Comparison of ENCODE assay signal across 8 cellular contexts in the genomic region with DNA sequence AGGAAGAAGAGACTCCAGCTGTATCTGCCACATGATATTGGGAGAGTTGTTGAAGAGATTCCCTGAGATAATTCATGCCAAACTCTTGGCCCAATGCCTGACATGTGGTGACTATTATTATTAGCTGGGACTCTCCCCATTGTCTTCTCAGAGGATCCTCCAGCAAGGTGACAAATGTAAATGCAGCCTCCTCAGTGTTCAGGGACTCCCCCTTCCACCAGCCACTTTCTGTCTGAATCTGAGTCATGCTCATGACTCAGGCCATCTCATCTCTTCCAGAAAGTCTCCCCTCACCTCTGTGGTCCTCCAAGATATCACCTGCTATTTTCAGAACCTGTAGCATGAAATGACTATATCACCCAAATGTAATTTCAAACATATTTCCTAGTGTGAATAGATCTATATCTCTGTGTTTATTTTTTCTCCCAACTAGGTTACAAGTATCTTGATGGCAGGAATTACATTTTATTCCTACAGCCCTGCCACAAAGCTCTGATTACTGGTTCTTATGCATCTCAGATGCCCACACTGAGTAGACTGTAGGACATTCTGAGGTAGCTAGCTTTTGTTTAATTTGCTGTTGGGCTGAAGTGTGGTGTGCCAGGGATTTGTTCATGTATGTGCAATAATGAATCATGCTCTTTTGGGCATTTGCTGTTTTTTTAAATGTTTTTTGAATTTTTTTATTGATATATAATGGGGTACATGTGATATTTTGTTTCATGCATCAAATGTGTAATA.
DNase-seq lines count a peak whose midpoint lies in the region; ATAC-seq and TF ChIP-seq lines count a peak whose summit lies in the region.

No MANE protein-coding gene starts in this region.

- peaks cover 6% of the 10 kb centered on the region for H3K9me3 Mint-ChIP-seq in activated T-cell treated with anti-CD3 and anti-CD28 coated beads, Interleukin-2, amount 50 U/mL, for 4 hours

- no peak overlapping the region for H3K4me3 ChIP-seq in ACC112 (ENCODE audit: low read depth, low read length)
- no peak overlapping the region for H3K4me3 ChIP-seq in ovary

- DNase-seq in activated T-cell treated with anti-CD3 and anti-CD28 coated beads, Interleukin-2, amount 50 U/mL, for 4 hours: peak; percentile 13
- DNase-seq in stimulated activated CD4-positive, alpha-beta T cell treated with anti-CD3 and anti-CD28 coated beads, Interleukin-2, amount 100 ng/mL, for 24 hours: peak; percentile 58 to 76
- DNase-seq in ovary (no peak), SIG-M5 (lab: John Stamatoyannopoulos, UW) (no peak), DMS153 treated with DMSO at 0.1 percent for 48 hours (lab: John Stamatoyannopoulos, UW; ENCODE audit: unreplicated experiment) (no peak)

- no peak overlapping the region for H2AFZ ChIP-seq in ACC112 (ENCODE audit: low read length, unreplicated experiment)

- H3K79me2 ChIP-seq in ACC112 (ENCODE audit: control insufficient read depth, insufficient read depth, low read length, unreplicated experiment): no peaks in the 10 kb centered on the region

- H3K27ac ChIP-seq in ACC112 (ENCODE audit: low read depth, low read length) (peak overlapping the region; percentile 54; the same call in 1 of the 2 replicates), ovary (no peak overlapping the region)

- TF ChIP-seq CTCF in ovary (IDR thresholded peaks at IDR 0.05): no peak

- H3K27me3 Mint-ChIP-seq in activated T-cell treated with anti-CD3 and anti-CD28 coated beads, Interleukin-2, amount 50 U/mL, for 4 hours (ENCODE audit: low read depth): no peaks in the 10 kb centered on the region

- no peaks in the 10 kb centered on the region for H3K9me3 ChIP-seq in ovary

- TF ChIP-seq POLR2A in ovary (IDR thresholded peaks at IDR 0.05): no peak

- H3K4me1 ChIP-seq in ACC112 (ENCODE audit: control insufficient read depth, insufficient read depth, low read length, unreplicated experiment) (peaks cover 28% of the 10 kb centered on the region), ovary (ENCODE audit: insufficient read depth) (no peaks in the 10 kb centered on the region)

- H3K27me3 ChIP-seq in ACC112 (ENCODE audit: insufficient read depth, low read length): peaks cover 5% of the 10 kb centered on the region; the same call in 1 of the 2 replicates
- no peaks in the 10 kb centered on the region for H3K27me3 ChIP-seq in ovary

- no peak for TF ChIP-seq EP300 in ovary (IDR thresholded peaks at IDR 0.05)

- H3K4me3 Mint-ChIP-seq in activated T-cell treated with anti-CD3 and anti-CD28 coated beads, Interleukin-2, amount 50 U/mL, for 4 hours: no peak overlapping the region

- H3K36me3 ChIP-seq in ACC112 (ENCODE audit: insufficient read depth, low read length): no peaks in the 10 kb centered on the region
- no peaks in the 10 kb centered on the region for H3K36me3 ChIP-seq in ovary

- ATAC-seq in GM19397 (IDR thresholded peaks at IDR 0.05; ENCODE audit: unreplicated experiment) (peak; percentile 85), HG03354 (IDR thresholded peaks at IDR 0.05; ENCODE audit: poor library complexity, severe bottlenecking, unreplicated experiment) (peak; percentile 84)
- peak; percentile 73 to 77 for ATAC-seq in activated T-cell treated with anti-CD3 and anti-CD28 coated beads, Interleukin-2, amount 50 U/mL, for 4 hours

- intact Hi-C loops in ovary (cut with DNase I): no loop called here

- H3K36me3 Mint-ChIP-seq in activated T-cell treated with anti-CD3 and anti-CD28 coated beads, Interleukin-2, amount 50 U/mL, for 4 hours (ENCODE audit: insufficient read depth): no peaks in the 10 kb centered on the region

- H3K4me1 Mint-ChIP-seq in activated T-cell treated with anti-CD3 and anti-CD28 coated beads, Interleukin-2, amount 50 U/mL, for 4 hours (ENCODE audit: low read depth): peaks cover 48% of the 10 kb centered on the region

Comparison
In these comparisons a context has a peak if more than half of its experiments do, and no peak if none do; other contexts are left out.
1. DNase-seq: peak in activated T-cell treated with anti-CD3 and anti-CD28 coated beads, Interleukin-2, amount 50 U/mL, for 4 hours (single experiment) and stimulated activated CD4-positive, alpha-beta T cell treated with anti-CD3 and anti-CD28 coated beads, Interleukin-2, amount 100 ng/mL, for 24 hours (2 of 2); none in ovary (0 of 5), SIG-M5 (single experiment) and DMS153 treated with DMSO at 0.1 percent for 48 hours (single experiment).
2. Peak in every context shown above with its lines, with median percentiles within 50 percentile points of each other: ATAC-seq.